ENCODE assay signal across 21 cellular contexts in genomic region chr5:117881426-117882230, GRCh38.
DNase-seq lines count a peak whose midpoint lies in the region; ATAC-seq and TF ChIP-seq lines count a peak whose summit lies in the region.
"Had no signal": no experiment of that assay in that cellular context is flagged by ENCODE, and none has a peak within 500 bp of the region (broad histone marks: within the 10 kb centered on the region; RNA-seq: fewer than 3 reads in every experiment).

No MANE protein-coding gene starts in this region.

- no peaks in the 10 kb centered on the region for H3K4me1 Mint-ChIP-seq in nephron progenitor cell
- H3K4me1 Mint-ChIP-seq: GM23338 had no signal

- TF ChIP-seq CTCF in nephron progenitor cell (IDR thresholded peaks at IDR 0.05) (no peak), left ventricle myocardium inferior (IDR thresholded peaks at IDR 0.05; ENCODE audit: borderline replicate concordance) (no peak)

- no peaks in the 10 kb centered on the region for H3K27me3 ChIP-seq in left ventricle myocardium inferior (ENCODE audit: low read depth)
- H3K27me3 ChIP-seq: BLaER1, Peyer's patch, SJSA1 had no signal

- peak overlapping the region; percentile 64 for H3K27ac Mint-ChIP-seq in nephron progenitor cell
- H3K27ac Mint-ChIP-seq: CD8-positive, alpha-beta T cell; GM23338 had no signal

- intact Hi-C loops in sciatic nerve (cut with DNase I), result no loop called here
- intact Hi-C loops in left ventricle myocardium inferior (cut with micrococcal nuclease), result no loop called here

- H3K36me3 ChIP-seq in left ventricle myocardium inferior, result no peaks in the 10 kb centered on the region
- H3K36me3 ChIP-seq: BLaER1, Peyer's patch, SJSA1 had no signal

- no peak overlapping the region for H3K4me3 Mint-ChIP-seq in nephron progenitor cell
- H3K4me3 Mint-ChIP-seq: CD8-positive, alpha-beta T cell; GM23338 had no signal

- no peaks in the 10 kb centered on the region for H3K9me3 ChIP-seq in left ventricle myocardium inferior (replicated peaks)
- H3K9me3 ChIP-seq: BLaER1, Peyer's patch had no signal

- no peak overlapping the region for H3K4me3 ChIP-seq in left ventricle myocardium inferior
- H3K4me3 ChIP-seq: BLaER1, GM23338, Peyer's patch, SJSA1 had no signal

- H3K4me1 ChIP-seq in left ventricle myocardium inferior, result no peaks in the 10 kb centered on the region
- H3K4me1 ChIP-seq: BLaER1, Peyer's patch, SJSA1 had no signal

- ATAC-seq in sciatic nerve, result no peak
- no peak for ATAC-seq in HG02938 (IDR thresholded peaks at IDR 0.05; ENCODE audit: unreplicated experiment)
- ATAC-seq: CD8-positive, alpha-beta T cell; GM23338; HCT116 had no signal

- H3K9me3 Mint-ChIP-seq in nephron progenitor cell, result no peaks in the 10 kb centered on the region
- H3K9me3 Mint-ChIP-seq: GM23338 had no signal

- no peaks in the 10 kb centered on the region for H3K36me3 Mint-ChIP-seq in nephron progenitor cell (ENCODE audit: low read depth)
- H3K36me3 Mint-ChIP-seq: CD8-positive, alpha-beta T cell had no signal

- no peak overlapping the region for H3K27ac ChIP-seq in left ventricle myocardium inferior (replicated peaks)
- H3K27ac ChIP-seq: BLaER1, Peyer's patch, SJSA1 had no signal

- H3K27me3 Mint-ChIP-seq in nephron progenitor cell (ENCODE audit: low read depth, poor library complexity), result no peaks in the 10 kb centered on the region

- peak; percentile 53 for DNase-seq in Ammon's horn (ENCODE audit: low spot score)
- peak; percentile 86 for DNase-seq in NCI-H1694 treated with DMSO at 0.1 percent for 48 hours (lab: John Stamatoyannopoulos, UW)
- DNase-seq in NCI-H82 treated with DMSO at 0.1 percent for 48 hours (lab: John Stamatoyannopoulos, UW; ENCODE audit: unreplicated experiment), result peak; percentile 40
- no peak for DNase-seq in nephron progenitor cell
- DNase-seq in sciatic nerve (ENCODE audit: low spot score), result no peak
- no peak for DNase-seq in left ventricle myocardium inferior
- no peak for DNase-seq in HT-29 (ENCODE audit: low spot score)
- DNase-seq: CD8-positive, alpha-beta T cell; DMS79 treated with DMSO at 0.1 percent for 48 hours; MM.1S; NCI-H1092; NCI-H1436 treated with DMSO at 0.1 percent for 48 hours; NCI-H2081 treated with DMSO at 0.1 percent for 48 hours; NCI-H526; NK-92 treated with Interleukin-12 subunit alpha and Interleukin-12 subunit beta, amount 100 ng/mL, for 24 hours; Peyer's patch had no signal

Comparison
In these comparisons a context has a peak if more than half of its experiments do, and no peak if none do; other contexts are left out.
1. DNase-seq: peak in Ammon's horn (single experiment), NCI-H1694 treated with DMSO at 0.1 percent for 48 hours (single experiment) and NCI-H82 treated with DMSO at 0.1 percent for 48 hours (single experiment); none in nephron progenitor cell (single experiment), sciatic nerve (single experiment), left ventricle myocardium inferior (single experiment) and HT-29 (single experiment).